Comparison of ENCODE assay signal across 8 cellular contexts in the genomic region with DNA sequence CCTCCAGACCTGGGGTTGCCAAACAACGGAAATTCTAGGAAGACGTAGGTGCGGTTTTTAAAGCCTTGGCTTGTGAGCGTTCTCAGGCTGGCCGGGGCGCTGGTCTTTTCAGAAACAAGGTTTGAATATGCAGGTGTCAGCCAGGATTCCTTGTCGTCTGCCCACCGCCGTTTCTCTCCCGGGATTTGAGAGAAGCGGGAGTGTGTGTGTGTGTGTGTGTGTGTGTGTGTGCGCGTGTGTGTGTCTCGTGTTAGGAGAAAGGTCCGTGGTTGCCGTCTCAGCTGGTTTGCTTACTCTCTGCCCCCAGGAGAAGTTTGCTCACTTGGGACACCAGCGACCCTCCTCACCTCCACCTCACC. TPM values are rescaled to one million over a fixed set of nuclear protein-coding genes. Genes with fewer than 3 reads are reported as not detected.
DNase-seq lines count a peak whose midpoint lies in the region; ATAC-seq and TF ChIP-seq lines count a peak whose summit lies in the region.

No MANE protein-coding gene starts in this region.

- H3K79me2 ChIP-seq in H9 (ENCODE audit: insufficient read depth, low read length), result no peaks in the 10 kb centered on the region

- H3K36me3 Mint-ChIP-seq in H9 (ENCODE audit: insufficient read depth in 1 of 3, low read depth in 3 of 3), result no peaks in the 10 kb centered on the region; a peak in 1 of 7 replicates
- H3K36me3 Mint-ChIP-seq in mesothelial cell of epicardium, result no peaks in the 10 kb centered on the region

- H3K4me1 Mint-ChIP-seq in H9 (peaks cover 70 to 79% of the 10 kb centered on the region in 2 experiments), mesothelial cell of epicardium (peaks cover 29% of the 10 kb centered on the region)

- no peak overlapping the region for H2AK5ac ChIP-seq in H9 (ENCODE audit: insufficient read length, low read length)

- H3K4me2 ChIP-seq in H9 (ENCODE audit: insufficient read depth, insufficient read length, low read length), result peak overlapping the region; percentile 66

- H4K8ac ChIP-seq in H9 (replicated peaks; ENCODE audit: insufficient read length, low read depth, low read length), result no peak overlapping the region

- H3K18ac ChIP-seq in H9 (ENCODE audit: insufficient read length, low read depth, low read length), result no peak overlapping the region

- no peak overlapping the region for H2BK15ac ChIP-seq in H9 (ENCODE audit: low read depth, low read length)

- TF ChIP-seq CTCF in BE2C (IDR thresholded peaks at IDR 0.05; ENCODE audit: low read depth, low read length) (no peak), H9 (conservative IDR thresholded peaks at IDR 0.05) (no peak), ascending aorta (IDR thresholded peaks at IDR 0.05) (no peak), mesothelial cell of epicardium (IDR thresholded peaks at IDR 0.05; ENCODE audit: unreplicated experiment) (no peak)

- H3K4me3 ChIP-seq in BE2C (ENCODE audit: low read depth, low read length), result peak overlapping the region; percentile 67
- peak overlapping the region; percentile 50 to 59 for H3K4me3 ChIP-seq in ascending aorta

- H3K4me1 ChIP-seq in BE2C, result no peaks in the 10 kb centered on the region
- H3K4me1 ChIP-seq in H9 (ENCODE audit: insufficient read depth, low read length), result 0 out of 2 replicates have a peak, but pooled peaks cover 2% of the 10 kb centered on the region
- H3K4me1 ChIP-seq in ascending aorta, result peaks cover 3 to 20% of the 10 kb centered on the region in 2 donors

- no peak overlapping the region for H3K27ac ChIP-seq in H9 (ENCODE audit: insufficient read length, low read depth, low read length)
- H3K27ac ChIP-seq in ascending aorta, result no peak overlapping the region

- H3K9ac ChIP-seq in H9 (ENCODE audit: extremely low read depth, insufficient read length, low read length), result no peak overlapping the region

- peaks cover 32% of the 10 kb centered on the region for H3K23me2 ChIP-seq in H9 (ENCODE audit: insufficient read length, low read depth, low read length, poor library complexity, severe bottlenecking)

- no peak overlapping the region for H4K5ac ChIP-seq in H9 (ENCODE audit: insufficient read length, low read depth, low read length)

- H3T11ph ChIP-seq in H9 (ENCODE audit: low read length), result no peak overlapping the region

- H3K36me3 ChIP-seq in BE2C (no peaks in the 10 kb centered on the region), ascending aorta (no peaks in the 10 kb centered on the region)

- intact Hi-C loops in ascending aorta (cut with DNase I), result loop anchor here (10.0 kb wide), 1 partner anchor 411 kb away; no protein-coding TSS in a partner anchor

- H3K4me3 Mint-ChIP-seq in H9 (peak overlapping the region; percentile 67 to 85), mesothelial cell of epicardium (peak overlapping the region; percentile 73)

- H4K20me1 ChIP-seq in H9 (ENCODE audit: control insufficient read depth, insufficient read depth, insufficient read length), result no peaks in the 10 kb centered on the region

- peaks cover 54% of the 10 kb centered on the region for H3K27me3 ChIP-seq in BE2C
- peaks cover 77% of the 10 kb centered on the region for H3K27me3 ChIP-seq in H9 (ENCODE audit: insufficient read depth, low read length)
- H3K27me3 ChIP-seq in ascending aorta, result peaks cover 38% of the 10 kb centered on the region

- no peak overlapping the region for H3K56ac ChIP-seq in H9 (ENCODE audit: insufficient read length, low read depth, low read length)

- H3K9me3 ChIP-seq in BE2C, result no peaks in the 10 kb centered on the region
- H3K9me3 ChIP-seq in H9 (ENCODE audit: control insufficient read depth, low read depth, low read length), result no peaks in the 10 kb centered on the region
- H3K9me3 ChIP-seq in ascending aorta, result no peaks in the 10 kb centered on the region

- H2BK12ac ChIP-seq in H9 (ENCODE audit: insufficient read length, low read depth, low read length), result no peak overlapping the region

- no peak overlapping the region; the same call in 1 of the 2 replicates for H3K14ac ChIP-seq in H9 (ENCODE audit: insufficient read depth, low read length)

- no peak overlapping the region for H2BK120ac ChIP-seq in H9 (ENCODE audit: low read depth, low read length, poor library complexity, severe bottlenecking)

- no peak overlapping the region for H3K23ac ChIP-seq in H9 (ENCODE audit: insufficient read length, low read depth, low read length)

- no peak overlapping the region for H2AFZ ChIP-seq in H9 (ENCODE audit: low read length)

- H3K4ac ChIP-seq in H9 (ENCODE audit: low read depth, low read length), result no peak overlapping the region

- H3K27ac Mint-ChIP-seq in H9, result no peak overlapping the region
- no peak overlapping the region for H3K27ac Mint-ChIP-seq in mesothelial cell of epicardium

- WGBS in H9 (ENCODE audit: extremely low coverage, insufficient read length, low lambda C conversion rate), result no CpG with 5 or more reads among the region's 17 CpGs

- ATAC-seq in HG02571 (IDR thresholded peaks at IDR 0.05; ENCODE audit: unreplicated experiment), result no peak

- peaks cover 4 to 7% of the 10 kb centered on the region in 2 experiments; a peak in 2 of 5 replicates for H3K9me3 Mint-ChIP-seq in H9
- no peaks in the 10 kb centered on the region for H3K9me3 Mint-ChIP-seq in mesothelial cell of epicardium

- H2BK5ac ChIP-seq in H9 (ENCODE audit: insufficient read length, low read length), result no peak overlapping the region

- no peak overlapping the region for H4K91ac ChIP-seq in H9 (ENCODE audit: insufficient read length, low read depth, low read length)

- H2BK20ac ChIP-seq in H9 (ENCODE audit: low read depth, low read length, poor library complexity, severe bottlenecking), result no peak overlapping the region

- peaks cover 97% of the 10 kb centered on the region for H3K27me3 Mint-ChIP-seq in H9 (ENCODE audit: low read depth)
- peaks cover 96% of the 10 kb centered on the region for H3K27me3 Mint-ChIP-seq in mesothelial cell of epicardium (ENCODE audit: low read depth)

- DNase-seq in BE2C, result no peak
- DNase-seq in H9, result peak; percentile 56
- DNase-seq in ascending aorta (ENCODE audit: low spot score in 2 of 2), result no peak
- DNase-seq in mesothelial cell of epicardium (ENCODE audit: low spot score in 2 of 2, unreplicated experiment in 2 of 2), result no peak
- DNase-seq in SK-N-DZ (ENCODE audit: low spot score), result no peak
- DNase-seq in stimulated activated CD4-positive, alpha-beta T cell treated with anti-CD3 and anti-CD28 coated beads, Interleukin-1b, Interleukin-23, amount 100 ng/mL, for 48 hours, result no peak
- DNase-seq in dedifferentiated amniotic fluid mesenchymal stem cell (ENCODE audit: extremely low spot score), result no peak

- H3K79me1 ChIP-seq in H9 (ENCODE audit: insufficient read depth, low read depth, low read length, poor library complexity, severe bottlenecking), result no peaks in the 10 kb centered on the region

RNA-seq across cellular contexts. Expression of a gene that starts 1.0 kb away (rescaled TPM):
- polyA plus RNA-seq in BE2C (2012; ENCODE audit: insufficient read depth, insufficient read length, low read depth), result 7.8 TPM
- total RNA-seq in H9 (2021) (0.48 and 0.72 TPM in 2 replicates), ascending aorta (0.11 TPM), mesothelial cell of epicardium (0.09 to 0.51 TPM (median 0.09 TPM) in 3 replicates)
- 7.3 and 7.7 TPM in 2 replicates for polyA plus RNA-seq in SK-N-DZ (2014; cell fraction: cytosol; rRNA removed)
- polyA plus RNA-seq in SK-N-DZ (2014; cell fraction: nucleus; rRNA removed), result 7.5 and 11.7 TPM in 2 replicates
